In genomic region chr14:90383126-90383730, GRCh38 we compare ENCODE assay signal across 1 cellular context.
A peak's percentile ranks its signal among the peaks of the same experiment; 100 is the strongest.
TF ChIP-seq lines count a peak whose summit lies in the region.

No MANE protein-coding gene starts in this region.

TF ChIP-seq in GM23338, 12 proteins besides CTCF, POLR2A, EP300 and RAD21 (continued from another document):
- TF ChIP-seq ZNF462 (CRISPR knock-in tag; IDR thresholded peaks at IDR 0.05) (no peak), REST (IDR thresholded peaks at IDR 0.05; ENCODE audit: unreplicated experiment) (peak; percentile 25), CREB1 (CRISPR knock-in tag; IDR thresholded peaks at IDR 0.05; ENCODE audit: low read depth) (peak; percentile 96)
